1 cellular context compared by ENCODE assay signal in the genomic region with DNA sequence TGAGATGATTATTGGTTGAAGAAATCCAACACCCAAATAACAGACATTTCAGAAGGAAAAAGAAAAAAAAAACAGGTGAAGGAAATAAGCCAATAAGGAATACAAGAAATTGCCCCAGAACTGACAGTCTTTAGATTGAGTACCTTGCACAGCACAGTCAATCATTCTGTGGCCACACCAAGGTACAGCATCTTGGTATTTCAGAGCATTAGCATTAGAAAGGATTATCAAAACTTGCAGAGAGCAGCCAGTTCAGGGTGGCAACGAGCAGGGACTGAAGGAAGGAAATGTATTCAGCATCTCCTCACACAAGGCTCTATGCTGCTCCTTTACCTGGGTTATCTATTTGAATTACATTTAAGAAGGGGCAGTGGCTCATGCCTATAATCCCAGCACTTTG.
TF ChIP-seq lines count a peak whose summit lies in the region.

No MANE protein-coding gene starts in this region.

TF ChIP-seq in GM23338, 12 proteins besides CTCF, POLR2A, EP300 and RAD21 (continued from another document):
- TF ChIP-seq, protein P1, sequence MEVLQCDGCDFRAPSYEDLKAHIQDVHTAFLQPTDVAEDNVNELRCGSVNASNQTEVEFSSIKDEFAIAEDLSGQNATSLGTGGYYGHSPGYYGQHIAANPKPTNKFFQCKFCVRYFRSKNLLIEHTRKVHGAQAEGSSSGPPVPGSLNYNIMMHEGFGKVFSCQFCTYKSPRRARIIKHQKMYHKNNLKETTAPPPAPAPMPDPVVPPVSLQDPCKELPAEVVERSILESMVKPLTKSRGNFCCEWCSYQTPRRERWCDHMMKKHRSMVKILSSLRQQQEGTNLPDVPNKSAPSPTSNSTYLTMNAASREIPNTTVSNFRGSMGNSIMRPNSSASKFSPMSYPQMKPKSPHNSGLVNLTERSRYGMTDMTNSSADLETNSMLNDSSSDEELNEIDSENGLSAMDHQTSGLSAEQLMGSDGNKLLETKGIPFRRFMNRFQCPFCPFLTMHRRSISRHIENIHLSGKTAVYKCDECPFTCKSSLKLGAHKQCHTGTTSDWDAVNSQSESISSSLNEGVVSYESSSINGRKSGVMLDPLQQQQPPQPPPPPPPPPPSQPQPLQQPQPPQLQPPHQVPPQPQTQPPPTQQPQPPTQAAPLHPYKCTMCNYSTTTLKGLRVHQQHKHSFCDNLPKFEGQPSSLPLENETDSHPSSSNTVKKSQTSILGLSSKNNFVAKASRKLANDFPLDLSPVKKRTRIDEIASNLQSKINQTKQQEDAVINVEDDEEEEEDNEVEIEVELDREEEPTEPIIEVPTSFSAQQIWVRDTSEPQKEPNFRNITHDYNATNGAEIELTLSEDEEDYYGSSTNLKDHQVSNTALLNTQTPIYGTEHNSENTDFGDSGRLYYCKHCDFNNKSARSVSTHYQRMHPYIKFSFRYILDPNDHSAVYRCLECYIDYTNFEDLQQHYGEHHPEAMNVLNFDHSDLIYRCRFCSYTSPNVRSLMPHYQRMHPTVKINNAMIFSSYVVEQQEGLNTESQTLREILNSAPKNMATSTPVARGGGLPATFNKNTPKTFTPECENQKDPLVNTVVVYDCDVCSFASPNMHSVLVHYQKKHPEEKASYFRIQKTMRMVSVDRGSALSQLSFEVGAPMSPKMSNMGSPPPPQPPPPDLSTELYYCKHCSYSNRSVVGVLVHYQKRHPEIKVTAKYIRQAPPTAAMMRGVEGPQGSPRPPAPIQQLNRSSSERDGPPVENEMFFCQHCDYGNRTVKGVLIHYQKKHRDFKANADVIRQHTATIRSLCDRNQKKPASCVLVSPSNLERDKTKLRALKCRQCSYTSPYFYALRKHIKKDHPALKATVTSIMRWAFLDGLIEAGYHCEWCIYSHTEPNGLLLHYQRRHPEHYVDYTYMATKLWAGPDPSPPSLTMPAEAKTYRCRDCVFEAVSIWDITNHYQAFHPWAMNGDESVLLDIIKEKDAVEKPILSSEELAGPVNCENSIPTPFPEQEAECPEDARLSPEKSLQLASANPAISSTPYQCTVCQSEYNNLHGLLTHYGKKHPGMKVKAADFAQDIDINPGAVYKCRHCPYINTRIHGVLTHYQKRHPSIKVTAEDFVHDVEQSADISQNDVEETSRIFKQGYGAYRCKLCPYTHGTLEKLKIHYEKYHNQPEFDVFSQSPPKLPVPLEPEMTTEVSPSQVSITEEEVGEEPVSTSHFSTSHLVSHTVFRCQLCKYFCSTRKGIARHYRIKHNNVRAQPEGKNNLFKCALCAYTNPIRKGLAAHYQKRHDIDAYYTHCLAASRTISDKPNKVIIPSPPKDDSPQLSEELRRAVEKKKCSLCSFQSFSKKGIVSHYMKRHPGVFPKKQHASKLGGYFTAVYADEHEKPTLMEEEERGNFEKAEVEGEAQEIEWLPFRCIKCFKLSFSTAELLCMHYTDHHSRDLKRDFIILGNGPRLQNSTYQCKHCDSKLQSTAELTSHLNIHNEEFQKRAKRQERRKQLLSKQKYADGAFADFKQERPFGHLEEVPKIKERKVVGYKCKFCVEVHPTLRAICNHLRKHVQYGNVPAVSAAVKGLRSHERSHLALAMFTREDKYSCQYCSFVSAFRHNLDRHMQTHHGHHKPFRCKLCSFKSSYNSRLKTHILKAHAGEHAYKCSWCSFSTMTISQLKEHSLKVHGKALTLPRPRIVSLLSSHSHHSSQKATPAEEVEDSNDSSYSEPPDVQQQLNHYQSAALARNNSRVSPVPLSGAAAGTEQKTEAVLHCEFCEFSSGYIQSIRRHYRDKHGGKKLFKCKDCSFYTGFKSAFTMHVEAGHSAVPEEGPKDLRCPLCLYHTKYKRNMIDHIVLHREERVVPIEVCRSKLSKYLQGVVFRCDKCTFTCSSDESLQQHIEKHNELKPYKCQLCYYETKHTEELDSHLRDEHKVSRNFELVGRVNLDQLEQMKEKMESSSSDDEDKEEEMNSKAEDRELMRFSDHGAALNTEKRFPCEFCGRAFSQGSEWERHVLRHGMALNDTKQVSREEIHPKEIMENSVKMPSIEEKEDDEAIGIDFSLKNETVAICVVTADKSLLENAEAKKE (CRISPR knock-in tag; IDR thresholded peaks at IDR 0.05) = no peak
- no peak for TF ChIP-seq EZH2phosphoT487 (IDR thresholded peaks at IDR 0.05; ENCODE audit: unreplicated experiment)
- no peak for TF ChIP-seq ZNF114 (CRISPR knock-in tag; IDR thresholded peaks at IDR 0.05)
- no peak for TF ChIP-seq NANOG (IDR thresholded peaks at IDR 0.05; ENCODE audit: borderline replicate concordance)
- no peak for TF ChIP-seq POLR2AphosphoS5 (IDR thresholded peaks at IDR 0.05; ENCODE audit: low read depth)
